ENCODE assay signal across 14 cellular contexts in the genomic region with DNA sequence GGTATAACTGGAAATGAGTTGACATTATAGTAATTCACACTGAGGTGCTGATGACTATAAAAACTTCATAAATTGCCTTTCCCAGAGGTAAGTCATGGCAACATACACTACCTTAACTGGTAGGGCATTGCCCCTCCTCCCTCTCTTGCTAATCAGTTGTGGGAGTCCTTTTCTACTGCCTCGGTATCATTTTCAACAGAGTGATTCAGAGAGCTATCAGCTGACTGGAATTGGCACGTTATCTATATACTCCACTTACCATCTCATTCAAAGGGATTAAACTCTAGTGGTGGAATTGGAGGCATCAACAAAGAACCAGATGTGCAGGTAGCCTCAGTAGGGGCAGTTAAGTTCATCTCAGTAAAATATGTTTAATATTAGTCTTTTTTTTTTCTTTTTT. TPM values are rescaled to one million over a fixed set of nuclear protein-coding genes. Genes with fewer than 3 reads are reported as not detected.
DNase-seq lines count a peak whose midpoint lies in the region; ATAC-seq and TF ChIP-seq lines count a peak whose summit lies in the region.
"Had no signal": no experiment of that assay in that cellular context is flagged by ENCODE, and none has a peak within 500 bp of the region (broad histone marks: within the 10 kb centered on the region; RNA-seq: fewer than 3 reads in every experiment).

No MANE protein-coding gene starts in this region.

- H3K36me3 ChIP-seq in right atrium auricular region (no peaks in the 10 kb centered on the region), right lobe of liver (no peaks in the 10 kb centered on the region), psoas muscle (ENCODE audit: insufficient read depth in 1 of 2, low read depth in 1 of 2) (no peaks in the 10 kb centered on the region)
- H3K36me3 ChIP-seq: cardiac muscle cell, tibial nerve had no signal

- H3K4me3 ChIP-seq in right atrium auricular region (no peak overlapping the region), right lobe of liver (no peak overlapping the region), psoas muscle (no peak overlapping the region)
- H3K4me3 ChIP-seq: cardiac muscle cell, mucosa of descending colon, tibial nerve had no signal

- no peaks in the 10 kb centered on the region for H3K9me3 ChIP-seq in right atrium auricular region
- no peaks in the 10 kb centered on the region for H3K9me3 ChIP-seq in right lobe of liver
- no peaks in the 10 kb centered on the region for H3K9me3 ChIP-seq in psoas muscle
- H3K9me3 ChIP-seq: mucosa of descending colon, tibial nerve had no signal

- DNase-seq in Right ventricle myocardium superior (no peak), right atrium auricular region (ENCODE audit: low spot score) (no peak), NCI-H2107 (lab: John Stamatoyannopoulos, UW) (peak; percentile 6), right lobe of liver (no peak), psoas muscle (no peak)
- DNase-seq: activated CD8-positive, alpha-beta memory T cell treated with anti-CD3 and anti-CD28 coated beads, Interleukin-2, amount 50 U/mL, for 48 hours; mucosa of descending colon had no signal

- H3K4me1 ChIP-seq in right atrium auricular region = peaks cover 0 to 11% of the 10 kb centered on the region in 2 donors
- no peaks in the 10 kb centered on the region for H3K4me1 ChIP-seq in right lobe of liver
- H3K4me1 ChIP-seq in psoas muscle = no peaks in the 10 kb centered on the region

- intact Hi-C loops in Right ventricle myocardium superior (cut with DNase I) = loop anchor here (10.0 kb wide), 1 partner anchor 481 kb away; a partner anchor contains a TSS
- intact Hi-C loops in right lobe of liver (cut with DNase I) = no loop called here
- intact Hi-C loops in psoas muscle (cut with DNase I) = loop anchor here (5.0 to 10.0 kb wide), 2 partner anchors 249 to 251 kb away; no protein-coding TSS in a partner anchor

- H3K4me3 Mint-ChIP-seq in activated T-helper 17 cell treated with anti-CD3 and anti-CD28 coated beads, Interleukin-2, amount 50 U/mL, for 72 hours = no peak overlapping the region
- no peak overlapping the region for H3K4me3 Mint-ChIP-seq in stimulated activated memory B cell treated with anti-CD40 and anti-IgM and Interleukin-4, amounts not matched to agents 10 μg/mL and 1 μg/mL and 100 μg/mL, for 72 hours

- H3K27me3 Mint-ChIP-seq in activated T-helper 17 cell treated with anti-CD3 and anti-CD28 coated beads, Interleukin-2, amount 50 U/mL, for 72 hours = no peaks in the 10 kb centered on the region
- H3K27me3 Mint-ChIP-seq in stimulated activated memory B cell treated with anti-CD40 and anti-IgM and Interleukin-4, amounts not matched to agents 10 μg/mL and 1 μg/mL and 100 μg/mL, for 72 hours = no peaks in the 10 kb centered on the region
- H3K27me3 Mint-ChIP-seq: progenitor cell of endocrine pancreas had no signal

- H3K27ac Mint-ChIP-seq in activated T-helper 17 cell treated with anti-CD3 and anti-CD28 coated beads, Interleukin-2, amount 50 U/mL, for 72 hours = no peak overlapping the region
- H3K27ac Mint-ChIP-seq in stimulated activated memory B cell treated with anti-CD40 and anti-IgM and Interleukin-4, amounts not matched to agents 10 μg/mL and 1 μg/mL and 100 μg/mL, for 72 hours = peak overlapping the region; percentile 86
- H3K27ac Mint-ChIP-seq: activated naive CD4-positive, alpha-beta T cell treated with anti-CD3 and anti-CD28 coated beads, Interleukin-2, amount 50 U/mL, for 72 hours; progenitor cell of endocrine pancreas had no signal

- no peaks in the 10 kb centered on the region for H3K36me3 Mint-ChIP-seq in activated T-helper 17 cell treated with anti-CD3 and anti-CD28 coated beads, Interleukin-2, amount 50 U/mL, for 72 hours (ENCODE audit: low read depth)
- no peaks in the 10 kb centered on the region for H3K36me3 Mint-ChIP-seq in stimulated activated memory B cell treated with anti-CD40 and anti-IgM and Interleukin-4, amounts not matched to agents 10 μg/mL and 1 μg/mL and 100 μg/mL, for 72 hours
- H3K36me3 Mint-ChIP-seq: activated naive CD4-positive, alpha-beta T cell treated with anti-CD3 and anti-CD28 coated beads, Interleukin-2, amount 50 U/mL, for 72 hours had no signal

- H3K9me3 Mint-ChIP-seq in activated T-helper 17 cell treated with anti-CD3 and anti-CD28 coated beads, Interleukin-2, amount 50 U/mL, for 72 hours = no peaks in the 10 kb centered on the region
- no peaks in the 10 kb centered on the region for H3K9me3 Mint-ChIP-seq in stimulated activated memory B cell treated with anti-CD40 and anti-IgM and Interleukin-4, amounts not matched to agents 10 μg/mL and 1 μg/mL and 100 μg/mL, for 72 hours
- H3K9me3 Mint-ChIP-seq: activated naive CD4-positive, alpha-beta T cell treated with anti-CD3 and anti-CD28 coated beads, Interleukin-2, amount 50 U/mL, for 72 hours had no signal

- H3K27me3 ChIP-seq in right atrium auricular region = no peaks in the 10 kb centered on the region
- H3K27me3 ChIP-seq in right lobe of liver = no peaks in the 10 kb centered on the region
- no peaks in the 10 kb centered on the region for H3K27me3 ChIP-seq in psoas muscle (ENCODE audit: insufficient read depth in 3 of 3, low read length in 2 of 3)
- H3K27me3 ChIP-seq: cardiac muscle cell, tibial nerve had no signal

- TF ChIP-seq CTCF in right atrium auricular region (IDR thresholded peaks at IDR 0.05) = no peak
- TF ChIP-seq CTCF in right lobe of liver (IDR thresholded peaks at IDR 0.05) = no peak
- no peak for TF ChIP-seq CTCF in psoas muscle (IDR thresholded peaks at IDR 0.05)

- H3K4me1 Mint-ChIP-seq in activated T-helper 17 cell treated with anti-CD3 and anti-CD28 coated beads, Interleukin-2, amount 50 U/mL, for 72 hours = peaks cover 5% of the 10 kb centered on the region
- peaks cover 64% of the 10 kb centered on the region for H3K4me1 Mint-ChIP-seq in stimulated activated memory B cell treated with anti-CD40 and anti-IgM and Interleukin-4, amounts not matched to agents 10 μg/mL and 1 μg/mL and 100 μg/mL, for 72 hours

- ATAC-seq in Right ventricle myocardium superior (ENCODE audit: poor library complexity) = peak; percentile 44
- ATAC-seq in activated T-helper 17 cell treated with anti-CD3 and anti-CD28 coated beads, Interleukin-2, amount 50 U/mL, for 72 hours (replicated peaks) = peak; percentile 40
- no peak for ATAC-seq in stimulated activated memory B cell treated with anti-CD40 and anti-IgM and Interleukin-4, amounts not matched to agents 10 μg/mL and 1 μg/mL and 100 μg/mL, for 72 hours
- ATAC-seq in right lobe of liver = no peak
- ATAC-seq in HG02852 (IDR thresholded peaks at IDR 0.05; ENCODE audit: unreplicated experiment) = no peak
- no peak for ATAC-seq in psoas muscle
- ATAC-seq: activated naive CD4-positive, alpha-beta T cell treated with anti-CD3 and anti-CD28 coated beads, Interleukin-2, amount 50 U/mL, for 72 hours; mucosa of descending colon had no signal

- no peak for TF ChIP-seq POLR2A in right lobe of liver (IDR thresholded peaks at IDR 0.05)

- 44% methylated on average over 2 of the region's 2 CpGs for WGBS in right lobe of liver (ENCODE audit: insufficient coverage, low coverage, low lambda C conversion rate, missing lambda C conversion rate)
- WGBS in psoas muscle, 3 donors = 27 to 37% (median 27%) methylated on average over 2 of the region's 2 CpGs

- no peak overlapping the region for H3K27ac ChIP-seq in right atrium auricular region
- no peak overlapping the region for H3K27ac ChIP-seq in right lobe of liver
- H3K27ac ChIP-seq in psoas muscle = no peak overlapping the region
- H3K27ac ChIP-seq: cardiac muscle cell, tibial nerve had no signal

RNA-seq across cellular contexts. Expression of a gene that starts 8.0 kb away (rescaled TPM):
- total RNA-seq in Right ventricle myocardium superior = 14.5 TPM
- 10 to 100 TPM in 1 of 2 donors, 1 to 10 TPM in 1; 7.1 to 11.7 TPM for total RNA-seq in right atrium auricular region
- 10 to 100 TPM; 61.9 to 77.7 TPM for total RNA-seq in activated T-helper 17 cell treated with anti-CD3 and anti-CD28 coated beads, Interleukin-2, amount 50 U/mL, for 72 hours
- 10 to 100 TPM in 5 of 6 experiments, 1 to 10 TPM in 1; 9.5 to 14.3 (median 11.2) TPM for total RNA-seq in right lobe of liver
- 10 to 100 TPM in 3 of 4 donors, 1 to 10 TPM in 1; 9.0 to 14.0 (median 12.1) TPM for total RNA-seq in psoas muscle
- polyA plus RNA-seq in psoas muscle = 10 to 100 TPM in 1 of 3 donors, 1 to 10 TPM in 2; 5.5 to 11.3 (median 8.3) TPM

Comparison
In these comparisons a context has a peak if more than half of its experiments do, and no peak if none do; other contexts are left out.
1. ATAC-seq: peak in Right ventricle myocardium superior (single experiment) and activated T-helper 17 cell treated with anti-CD3 and anti-CD28 coated beads, Interleukin-2, amount 50 U/mL, for 72 hours (single experiment); none in stimulated activated memory B cell treated with anti-CD40 and anti-IgM and Interleukin-4, amounts not matched to agents 10 μg/mL and 1 μg/mL and 100 μg/mL, for 72 hours (single experiment), right lobe of liver (0 of 4), HG02852 (single experiment) and psoas muscle (0 of 4).
2. intact Hi-C loops: an anchor here in Right ventricle myocardium superior (10.0 kb wide) and psoas muscle (5.0 to 10.0 kb wide); none called in right lobe of liver.